Comparison of ENCODE assay signal across 1 cellular context in the genomic region with DNA sequence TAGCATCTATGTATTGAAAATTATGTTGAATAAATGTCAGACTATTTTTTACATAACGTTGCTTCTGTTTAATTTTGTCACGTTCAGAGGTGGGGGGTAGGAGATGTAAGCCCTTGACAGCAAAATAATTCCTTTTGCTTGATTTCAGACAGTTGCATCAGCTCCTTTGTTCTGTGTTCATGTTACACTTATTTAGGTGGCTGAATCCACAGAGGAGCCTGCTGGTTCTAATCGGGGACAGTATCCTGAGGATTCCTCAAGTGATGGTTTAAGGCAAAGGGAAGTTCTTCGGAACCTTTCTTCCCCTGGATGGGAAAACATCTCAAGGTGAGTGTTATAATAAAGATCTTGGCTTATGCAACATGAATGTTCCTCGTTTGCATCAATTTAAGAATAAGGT.
TF ChIP-seq lines count a peak whose summit lies in the region.

No MANE protein-coding gene starts in this region.

TF ChIP-seq in GM23338, 12 proteins besides CTCF, POLR2A, EP300 and RAD21:
- TF ChIP-seq ZNF462 (CRISPR knock-in tag; IDR thresholded peaks at IDR 0.05) (no peak), JUNB (IDR thresholded peaks at IDR 0.05; ENCODE audit: unreplicated experiment) (no peak), POLR2AphosphoS5 (IDR thresholded peaks at IDR 0.05; ENCODE audit: low read depth) (no peak), EZH2 (IDR thresholded peaks at IDR 0.05; ENCODE audit: low read depth, unreplicated experiment) (no peak), STAT1 (IDR thresholded peaks at IDR 0.05; ENCODE audit: unreplicated experiment) (no peak), ZNF331 (CRISPR knock-in tag; IDR thresholded peaks at IDR 0.05; ENCODE audit: low read depth) (no peak), CREB1 (CRISPR knock-in tag; IDR thresholded peaks at IDR 0.05; ENCODE audit: low read depth) (no peak), ZNF114 (CRISPR knock-in tag; IDR thresholded peaks at IDR 0.05) (no peak)
- TF ChIP-seq, protein P1, sequence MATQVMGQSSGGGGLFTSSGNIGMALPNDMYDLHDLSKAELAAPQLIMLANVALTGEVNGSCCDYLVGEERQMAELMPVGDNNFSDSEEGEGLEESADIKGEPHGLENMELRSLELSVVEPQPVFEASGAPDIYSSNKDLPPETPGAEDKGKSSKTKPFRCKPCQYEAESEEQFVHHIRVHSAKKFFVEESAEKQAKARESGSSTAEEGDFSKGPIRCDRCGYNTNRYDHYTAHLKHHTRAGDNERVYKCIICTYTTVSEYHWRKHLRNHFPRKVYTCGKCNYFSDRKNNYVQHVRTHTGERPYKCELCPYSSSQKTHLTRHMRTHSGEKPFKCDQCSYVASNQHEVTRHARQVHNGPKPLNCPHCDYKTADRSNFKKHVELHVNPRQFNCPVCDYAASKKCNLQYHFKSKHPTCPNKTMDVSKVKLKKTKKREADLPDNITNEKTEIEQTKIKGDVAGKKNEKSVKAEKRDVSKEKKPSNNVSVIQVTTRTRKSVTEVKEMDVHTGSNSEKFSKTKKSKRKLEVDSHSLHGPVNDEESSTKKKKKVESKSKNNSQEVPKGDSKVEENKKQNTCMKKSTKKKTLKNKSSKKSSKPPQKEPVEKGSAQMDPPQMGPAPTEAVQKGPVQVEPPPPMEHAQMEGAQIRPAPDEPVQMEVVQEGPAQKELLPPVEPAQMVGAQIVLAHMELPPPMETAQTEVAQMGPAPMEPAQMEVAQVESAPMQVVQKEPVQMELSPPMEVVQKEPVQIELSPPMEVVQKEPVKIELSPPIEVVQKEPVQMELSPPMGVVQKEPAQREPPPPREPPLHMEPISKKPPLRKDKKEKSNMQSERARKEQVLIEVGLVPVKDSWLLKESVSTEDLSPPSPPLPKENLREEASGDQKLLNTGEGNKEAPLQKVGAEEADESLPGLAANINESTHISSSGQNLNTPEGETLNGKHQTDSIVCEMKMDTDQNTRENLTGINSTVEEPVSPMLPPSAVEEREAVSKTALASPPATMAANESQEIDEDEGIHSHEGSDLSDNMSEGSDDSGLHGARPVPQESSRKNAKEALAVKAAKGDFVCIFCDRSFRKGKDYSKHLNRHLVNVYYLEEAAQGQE (IDR thresholded peaks at IDR 0.05; ENCODE audit: unreplicated experiment), result no peak
- TF ChIP-seq, protein P2, sequence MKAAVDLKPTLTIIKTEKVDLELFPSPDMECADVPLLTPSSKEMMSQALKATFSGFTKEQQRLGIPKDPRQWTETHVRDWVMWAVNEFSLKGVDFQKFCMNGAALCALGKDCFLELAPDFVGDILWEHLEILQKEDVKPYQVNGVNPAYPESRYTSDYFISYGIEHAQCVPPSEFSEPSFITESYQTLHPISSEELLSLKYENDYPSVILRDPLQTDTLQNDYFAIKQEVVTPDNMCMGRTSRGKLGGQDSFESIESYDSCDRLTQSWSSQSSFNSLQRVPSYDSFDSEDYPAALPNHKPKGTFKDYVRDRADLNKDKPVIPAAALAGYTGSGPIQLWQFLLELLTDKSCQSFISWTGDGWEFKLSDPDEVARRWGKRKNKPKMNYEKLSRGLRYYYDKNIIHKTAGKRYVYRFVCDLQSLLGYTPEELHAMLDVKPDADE (IDR thresholded peaks at IDR 0.05), result no peak
